Comparison of ENCODE assay signal across 23 cellular contexts in the genomic region with DNA sequence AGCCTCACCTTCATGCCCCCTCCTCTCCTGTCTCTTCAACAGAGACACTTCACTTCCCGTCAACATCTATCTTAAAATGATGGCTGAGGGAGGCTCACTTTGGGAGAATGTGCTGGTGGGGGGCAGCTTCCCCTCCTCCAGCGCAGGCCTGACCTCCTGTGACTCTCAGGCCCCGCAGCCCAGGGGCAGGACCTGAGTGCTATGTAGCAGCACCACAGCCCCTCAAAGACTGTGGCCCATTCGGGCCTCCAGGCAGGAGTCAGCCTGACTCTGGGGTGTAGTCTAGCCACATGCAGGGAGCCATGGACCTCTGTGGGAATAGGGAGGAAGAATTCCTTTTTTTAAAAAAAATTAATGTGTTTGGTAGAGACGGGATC. TPM values are rescaled to one million over a fixed set of nuclear protein-coding genes. Genes with fewer than 3 reads are reported as not detected.
"Had no signal": no experiment of that assay in that cellular context is flagged by ENCODE, and none has a peak within 500 bp of the region (broad histone marks: within the 10 kb centered on the region; RNA-seq: fewer than 3 reads in every experiment).

No MANE protein-coding gene starts in this region.

- H3K36me3 ChIP-seq: colonic mucosa, gastrocnemius medialis, right lobe of liver, thoracic aorta, uterus had no signal

- H3K4me1 ChIP-seq: colonic mucosa, gastrocnemius medialis, uterus had no signal

- H3K9me3 Mint-ChIP-seq: effector memory CD8-positive, alpha-beta T cell; natural killer cell treated with Interleukin-12 subunit alpha and Interleukin-12 subunit beta and Interleukin-15 and Interleukin-18, amount 100 ng/mL, for 72 hours; stimulated activated naive CD8-positive, alpha-beta T cell treated with anti-CD3 and anti-CD28 coated beads, Interleukin-15, Interleukin-2, amounts not matched to agents 100 ng/mL and 50 ng/mL, for 24 hours; type B pancreatic cell had no signal

- H3K4me3 Mint-ChIP-seq: activated CD8-positive, alpha-beta memory T cell treated with anti-CD3 and anti-CD28 coated beads, Interleukin-2, amount 10 ng/mL, durations not matched to agents 7 days and 5 days; activated CD8-positive, alpha-beta T cell treated with anti-CD3 and anti-CD28 coated beads, Interleukin-2, amount 10 ng/mL, durations not matched to agents 7 days and 5 days; activated naive CD8-positive, alpha-beta T cell; effector memory CD8-positive, alpha-beta T cell; natural killer cell treated with Interleukin-12 subunit alpha and Interleukin-12 subunit beta and Interleukin-15 and Interleukin-18, amount 100 ng/mL, for 72 hours; stimulated activated naive CD8-positive, alpha-beta T cell treated with anti-CD3 and anti-CD28 coated beads, Interleukin-15, Interleukin-2, amounts not matched to agents 100 ng/mL and 50 ng/mL, for 24 hours; type B pancreatic cell had no signal

- H3K27ac ChIP-seq: colonic mucosa, gastrocnemius medialis, thoracic aorta, uterus had no signal

- H3K27me3 ChIP-seq: colonic mucosa, gastrocnemius medialis, right lobe of liver, uterus had no signal

- H3K4me3 ChIP-seq: colonic mucosa, gastrocnemius medialis, lung, mucosa of descending colon, right lobe of liver, thoracic aorta, uterus had no signal

- H3K9me3 ChIP-seq: colonic mucosa, gastrocnemius medialis, mucosa of descending colon, right lobe of liver, thoracic aorta, uterus had no signal

- DNase-seq: activated CD8-positive, alpha-beta memory T cell treated with anti-CD3 and anti-CD28 coated beads, Interleukin-2, amount 10 ng/mL, durations not matched to agents 7 days and 5 days; activated CD8-positive, alpha-beta T cell treated with anti-CD3 and anti-CD28 coated beads, Interleukin-2, amount 10 ng/mL, durations not matched to agents 7 days and 5 days; activated effector memory CD4-positive, alpha-beta T cell treated with Interleukin-2 at 50 U/mL for 16 hours; activated naive CD4-positive, alpha-beta T cell treated with Interleukin-2 at 50 U/mL for 16 hours; colonic mucosa; effector memory CD8-positive, alpha-beta T cell; erythroblast; gastrocnemius medialis; glutamatergic neuron; hippocampal formation; mesendoderm; mucosa of descending colon; stimulated activated CD4-positive, alpha-beta T cell treated with anti-CD3 and anti-CD28 coated beads, Interleukin-12 subunit alpha, Interleukin-12 subunit beta, amount 100 ng/mL, for 4 hours; stimulated activated CD4-positive, alpha-beta T cell treated with anti-CD3 and anti-CD28 coated beads, Interleukin-4, amount 100 ng/mL, for 1 hour; T-helper 2 cell; uterus had no signal

- H3K27ac Mint-ChIP-seq: activated CD8-positive, alpha-beta memory T cell treated with anti-CD3 and anti-CD28 coated beads, Interleukin-2, amount 10 ng/mL, durations not matched to agents 7 days and 5 days; activated CD8-positive, alpha-beta T cell treated with anti-CD3 and anti-CD28 coated beads, Interleukin-2, amount 10 ng/mL, durations not matched to agents 7 days and 5 days; activated naive CD8-positive, alpha-beta T cell; natural killer cell treated with Interleukin-12 subunit alpha and Interleukin-12 subunit beta and Interleukin-15 and Interleukin-18, amount 100 ng/mL, for 72 hours; stimulated activated naive CD8-positive, alpha-beta T cell treated with anti-CD3 and anti-CD28 coated beads, Interleukin-15, Interleukin-2, amounts not matched to agents 100 ng/mL and 50 ng/mL, for 24 hours; type B pancreatic cell had no signal

- ATAC-seq: activated CD8-positive, alpha-beta memory T cell treated with anti-CD3 and anti-CD28 coated beads, Interleukin-2, amount 10 ng/mL, durations not matched to agents 7 days and 5 days; activated CD8-positive, alpha-beta T cell treated with anti-CD3 and anti-CD28 coated beads, Interleukin-2, amount 10 ng/mL, durations not matched to agents 7 days and 5 days; effector memory CD8-positive, alpha-beta T cell; gastrocnemius medialis; mucosa of descending colon; natural killer cell treated with Interleukin-12 subunit alpha and Interleukin-12 subunit beta and Interleukin-15 and Interleukin-18, amount 100 ng/mL, for 72 hours had no signal

- H3K27me3 Mint-ChIP-seq: activated naive CD8-positive, alpha-beta T cell; stimulated activated naive CD8-positive, alpha-beta T cell treated with anti-CD3 and anti-CD28 coated beads, Interleukin-15, Interleukin-2, amounts not matched to agents 100 ng/mL and 50 ng/mL, for 24 hours; type B pancreatic cell had no signal

- H3K36me3 Mint-ChIP-seq: natural killer cell treated with Interleukin-12 subunit alpha and Interleukin-12 subunit beta and Interleukin-15 and Interleukin-18, amount 100 ng/mL, for 72 hours had no signal

RNA-seq across cellular contexts. Expression of gene DKK3, which starts 43.7 kb away (rescaled TPM):
- total RNA-seq: activated CD8-positive, alpha-beta memory T cell treated with anti-CD3 and anti-CD28 coated beads, Interleukin-2, amount 10 ng/mL, durations not matched to agents 7 days and 5 days; natural killer cell treated with Interleukin-12 subunit alpha and Interleukin-12 subunit beta and Interleukin-15 and Interleukin-18, amount 100 ng/mL, for 72 hours had no signal
